ENCODE assay signal across 8 cellular contexts in the genomic region with DNA sequence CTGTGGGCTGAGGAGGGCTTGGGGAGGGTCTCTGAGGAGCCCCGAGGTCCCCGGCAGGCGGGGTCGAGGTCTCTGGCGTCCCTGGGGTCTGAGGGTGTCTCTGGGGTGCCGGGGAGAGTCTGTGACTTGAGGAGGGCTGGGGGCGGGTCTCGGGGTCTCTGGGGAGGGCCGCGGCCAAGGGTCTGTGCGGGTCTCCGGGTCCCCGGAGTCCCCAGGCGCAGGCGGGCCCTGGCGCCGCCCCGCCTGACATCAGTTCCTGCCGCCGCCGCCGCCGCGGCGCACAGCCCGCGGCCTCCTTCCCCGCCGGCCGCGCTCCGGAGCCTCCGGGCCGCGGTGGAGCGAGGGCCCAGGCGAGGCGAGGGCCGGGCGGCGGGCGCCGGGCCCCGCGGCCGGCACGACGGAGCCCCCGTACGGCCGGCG. TPM values are rescaled to one million over a fixed set of nuclear protein-coding genes. Genes with fewer than 3 reads are reported as not detected.
DNase-seq lines count a peak whose midpoint lies in the region; ATAC-seq and TF ChIP-seq lines count a peak whose summit lies in the region.

A gene with protein sequence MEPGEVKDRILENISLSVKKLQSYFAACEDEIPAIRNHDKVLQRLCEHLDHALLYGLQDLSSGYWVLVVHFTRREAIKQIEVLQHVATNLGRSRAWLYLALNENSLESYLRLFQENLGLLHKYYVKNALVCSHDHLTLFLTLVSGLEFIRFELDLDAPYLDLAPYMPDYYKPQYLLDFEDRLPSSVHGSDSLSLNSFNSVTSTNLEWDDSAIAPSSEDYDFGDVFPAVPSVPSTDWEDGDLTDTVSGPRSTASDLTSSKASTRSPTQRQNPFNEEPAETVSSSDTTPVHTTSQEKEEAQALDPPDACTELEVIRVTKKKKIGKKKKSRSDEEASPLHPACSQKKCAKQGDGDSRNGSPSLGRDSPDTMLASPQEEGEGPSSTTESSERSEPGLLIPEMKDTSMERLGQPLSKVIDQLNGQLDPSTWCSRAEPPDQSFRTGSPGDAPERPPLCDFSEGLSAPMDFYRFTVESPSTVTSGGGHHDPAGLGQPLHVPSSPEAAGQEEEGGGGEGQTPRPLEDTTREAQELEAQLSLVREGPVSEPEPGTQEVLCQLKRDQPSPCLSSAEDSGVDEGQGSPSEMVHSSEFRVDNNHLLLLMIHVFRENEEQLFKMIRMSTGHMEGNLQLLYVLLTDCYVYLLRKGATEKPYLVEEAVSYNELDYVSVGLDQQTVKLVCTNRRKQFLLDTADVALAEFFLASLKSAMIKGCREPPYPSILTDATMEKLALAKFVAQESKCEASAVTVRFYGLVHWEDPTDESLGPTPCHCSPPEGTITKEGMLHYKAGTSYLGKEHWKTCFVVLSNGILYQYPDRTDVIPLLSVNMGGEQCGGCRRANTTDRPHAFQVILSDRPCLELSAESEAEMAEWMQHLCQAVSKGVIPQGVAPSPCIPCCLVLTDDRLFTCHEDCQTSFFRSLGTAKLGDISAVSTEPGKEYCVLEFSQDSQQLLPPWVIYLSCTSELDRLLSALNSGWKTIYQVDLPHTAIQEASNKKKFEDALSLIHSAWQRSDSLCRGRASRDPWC (plus strand): TSS at position 279 of the 420 bp plus-strand sequence. CDS start 239 bp downstream, outside the sequence.

- peak within 1 kb of the TSS; percentile 91 to 94 for H3K9ac ChIP-seq in mucosa of rectum (ENCODE audit: low read depth in 1 of 2, low read length in 2 of 2)

- peaks cover 20% of the 10 kb centered on the region for H3K4me1 Mint-ChIP-seq in endothelial cell (ENCODE audit: unreplicated experiment)

- H3K9me3 Mint-ChIP-seq in endothelial cell (ENCODE audit: unreplicated experiment): no peaks in the 10 kb centered on the region

- POLR2A ChIA-PET in activated CD8-positive, alpha-beta memory T cell treated with anti-CD3 and anti-CD28 coated beads for 36 hours (lab: Charles Lee): interaction anchor here (0.7 kb wide), 1 partner anchor 13 kb away, joined by 3 read pairs; no protein-coding TSS in a partner anchor

- peak within 1 kb of the TSS; percentile 86 for H3K27ac Mint-ChIP-seq in endothelial cell (ENCODE audit: unreplicated experiment)

- H3K27me3 ChIP-seq in mucosa of rectum (ENCODE audit: control insufficient read depth in 2 of 2, insufficient read depth in 2 of 2, low read length in 2 of 2): no peaks in the 10 kb centered on the region

- ATAC-seq in GM19351 (IDR thresholded peaks at IDR 0.05; ENCODE audit: unreplicated experiment): peak; percentile 58

- H3K27me3 Mint-ChIP-seq in endothelial cell (ENCODE audit: unreplicated experiment): peaks cover 9% of the 10 kb centered on the region

- H3K4me3 Mint-ChIP-seq in endothelial cell (ENCODE audit: unreplicated experiment): peak within 1 kb of the TSS; percentile 94

- H3K36me3 ChIP-seq in mucosa of rectum (ENCODE audit: control insufficient read depth in 2 of 2, insufficient read depth in 2 of 2, low read length in 2 of 2): no peaks in the 10 kb centered on the region

- CTCF ChIA-PET in activated CD8-positive, alpha-beta memory T cell treated with anti-CD3 and anti-CD28 coated beads for 36 hours (lab: Charles Lee): interaction anchor here (1.1 kb wide), 1 partner anchor 100 kb away, joined by 3 read pairs; no protein-coding TSS in a partner anchor

- H3K4me3 ChIP-seq in AG09309 (ENCODE audit: control insufficient read depth, low read depth, low read length) (peak within 1 kb of the TSS; percentile 93), NB4 (ENCODE audit: low read depth, low read length) (peak within 1 kb of the TSS; percentile 70), mucosa of rectum (ENCODE audit: low read length in 2 of 2) (peak within 1 kb of the TSS; percentile 79)

- no peaks in the 10 kb centered on the region for H3K9me3 ChIP-seq in mucosa of rectum (ENCODE audit: control insufficient read depth in 2 of 2, low read length in 2 of 2)

- H3K36me3 Mint-ChIP-seq in endothelial cell (ENCODE audit: low read depth, unreplicated experiment): peaks cover 8% of the 10 kb centered on the region

- H3K4me1 ChIP-seq in mucosa of rectum (ENCODE audit: control insufficient read depth in 2 of 2, insufficient read depth in 2 of 2, low read length in 2 of 2): peaks cover 13 to 14% of the 10 kb centered on the region in 2 donors

- DNase-seq in AG09309 (ENCODE audit: low read depth) (no peak), NB4 (ENCODE audit: low read depth) (peak; percentile 64), endothelial cell (ENCODE audit: low spot score) (peak; percentile 54), substantia nigra (lab: John Stamatoyannopoulos, UW) (peak in 7 of 49 donors; percentile 6 to 62 (median 21)), islet precursor cell (no peak)

- TF ChIP-seq CTCF in AG09309 (IDR thresholded peaks at IDR 0.05; ENCODE audit: control insufficient read depth, insufficient read depth, low read depth, low read length, missing control alignments) (no peak), NB4 (IDR thresholded peaks at IDR 0.05; ENCODE audit: low read depth, low read length) (no peak), endothelial cell (IDR thresholded peaks at IDR 0.05; ENCODE audit: unreplicated experiment) (no peak)

- peak; percentile 54 for TF ChIP-seq POLR2A in NB4 (IDR thresholded peaks at IDR 0.05; ENCODE audit: extremely low read depth, insufficient read length)

- H3K27ac ChIP-seq in mucosa of rectum (ENCODE audit: low read depth in 2 of 2, low read length in 2 of 2) (peak within 1 kb of the TSS; percentile 83 to 84), substantia nigra (ENCODE audit: low read depth, low read length, poor library complexity, severe bottlenecking) (peak within 1 kb of the TSS; percentile 88)

RNA-seq across cellular contexts. Expression of the gene that starts here (rescaled TPM):
- total RNA-seq in activated CD8-positive, alpha-beta memory T cell treated with anti-CD3 and anti-CD28 coated beads for 36 hours: 10 to 100 TPM; 52.0 to 53.8 TPM
- 82.3 TPM for total RNA-seq in endothelial cell (ENCODE audit: unreplicated experiment)

Comparison
In these comparisons a context has a peak if more than half of its experiments do, and no peak if none do; other contexts are left out.
1. DNase-seq: peak in NB4 (single experiment) and endothelial cell (single experiment); none in AG09309 (single experiment) and islet precursor cell (single experiment).
2. Peak in every context shown above with its lines, with median percentiles within 50 percentile points of each other: H3K4me3 ChIP-seq.